18 cellular contexts compared by ENCODE assay signal in genomic region chr13:110458594-110459365, GRCh38.
"Had no signal": no experiment of that assay in that cellular context is flagged by ENCODE, and none has a peak within 500 bp of the region (broad histone marks: within the 10 kb centered on the region; RNA-seq: fewer than 3 reads in every experiment).

No MANE protein-coding gene starts in this region.

- H3K27me3 ChIP-seq: dorsolateral prefrontal cortex, esophagus muscularis mucosa had no signal

- DNase-seq: activated CD4-positive, alpha-beta T cell treated with anti-CD3 and anti-CD28 coated beads, Interleukin-2, amount 50 U/mL, for 4 hours; activated CD4-positive, CD25-positive, alpha-beta regulatory T cell treated with anti-CD3 and anti-CD28 coated beads, Interleukin-2, amount 50 U/mL, for 72 hours; activated gamma-delta T cell treated with Interleukin-2 at 50 U/mL for 16 hours; activated naive CD8-positive, alpha-beta T cell treated with anti-CD3 and anti-CD28 coated beads for 36 hours; activated T-cell treated with anti-CD3 and anti-CD28 coated beads, Interleukin-2, amount 50 U/mL, for 48 hours; anterior cingulate cortex; cerebellar nuclear complex; dorsolateral prefrontal cortex; foreskin fibroblast; glutamatergic neuron; left cardiac atrium; lower lobe of right lung; naive thymus-derived CD8-positive, alpha-beta T cell; substantia nigra; T-helper 2 cell; trophoblast cell had no signal

- FAIRE-seq: endometrium had no signal

- H3K36me3 Mint-ChIP-seq: activated naive CD8-positive, alpha-beta T cell treated with anti-CD3 and anti-CD28 coated beads for 36 hours; naive thymus-derived CD8-positive, alpha-beta T cell had no signal

- H3K27ac ChIP-seq: dorsolateral prefrontal cortex, lower lobe of right lung had no signal

- H3K27ac Mint-ChIP-seq: activated naive CD8-positive, alpha-beta T cell treated with anti-CD3 and anti-CD28 coated beads for 36 hours; naive thymus-derived CD8-positive, alpha-beta T cell had no signal

- H3K4me3 Mint-ChIP-seq: activated naive CD8-positive, alpha-beta T cell treated with anti-CD3 and anti-CD28 coated beads for 36 hours; naive thymus-derived CD8-positive, alpha-beta T cell had no signal

- H3K9me3 Mint-ChIP-seq: activated naive CD8-positive, alpha-beta T cell treated with anti-CD3 and anti-CD28 coated beads for 36 hours; naive thymus-derived CD8-positive, alpha-beta T cell had no signal

- H3K4me3 ChIP-seq: dorsolateral prefrontal cortex, esophagus muscularis mucosa, lower lobe of right lung had no signal

- H3K9me3 ChIP-seq: esophagus muscularis mucosa, lower lobe of right lung had no signal

- ATAC-seq: left cardiac atrium; lower lobe of right lung; naive thymus-derived CD8-positive, alpha-beta T cell had no signal
